In genomic region chr1:116910379-116911165, GRCh38 we compare ENCODE assay signal across 9 cellular contexts. TPM values are rescaled to one million over a fixed set of nuclear protein-coding genes. Genes with fewer than 3 reads are reported as not detected.
DNase-seq lines count a peak whose midpoint lies in the region; ATAC-seq and TF ChIP-seq lines count a peak whose summit lies in the region.
"Had no signal": no experiment of that assay in that cellular context is flagged by ENCODE, and none has a peak within 500 bp of the region (broad histone marks: within the 10 kb centered on the region; RNA-seq: fewer than 3 reads in every experiment).

No MANE protein-coding gene starts in this region.

- H3K4me3 Mint-ChIP-seq in neural crest cell = no peak overlapping the region

- no peak overlapping the region for H3K27ac Mint-ChIP-seq in neural crest cell (ENCODE audit: unreplicated experiment)
- H3K27ac Mint-ChIP-seq: naive B cell had no signal

- TF ChIP-seq CTCF in neural crest cell (conservative IDR thresholded peaks at IDR 0.05) = no peak
- TF ChIP-seq CTCF in upper lobe of right lung (IDR thresholded peaks at IDR 0.05) = no peak

- no peaks in the 10 kb centered on the region for H3K27me3 ChIP-seq in upper lobe of right lung

- no peaks in the 10 kb centered on the region for H3K36me3 ChIP-seq in upper lobe of right lung

- H3K9me3 Mint-ChIP-seq in neural crest cell = no peaks in the 10 kb centered on the region
- H3K9me3 Mint-ChIP-seq: naive B cell had no signal

- in situ Hi-C loops in KBM-7 (cut with MboI; ENCODE audit: low pct_unique_long_range_greater_than_20kb, low sequenced_read_pairs) = no loop called here

- no peaks in the 10 kb centered on the region for H3K27me3 Mint-ChIP-seq in neural crest cell (ENCODE audit: low read depth)

- intact Hi-C loops in upper lobe of right lung (cut with DNase I) = no loop called here

- peaks cover 13% of the 10 kb centered on the region for H3K4me1 Mint-ChIP-seq in neural crest cell

- peak overlapping the region; percentile 68 for H3K4me3 ChIP-seq in upper lobe of right lung

- no peak overlapping the region for H3K27ac ChIP-seq in upper lobe of right lung

- no peaks in the 10 kb centered on the region for H3K36me3 Mint-ChIP-seq in neural crest cell (ENCODE audit: low read depth)
- H3K36me3 Mint-ChIP-seq: naive B cell had no signal

- DNase-seq in CD1c-positive myeloid dendritic cell (ENCODE audit: extremely low spot score) (peak; percentile 73), KBM-7 (peak; percentile 53), neural crest cell (ENCODE audit: low read depth, low spot score) (peak; percentile 26), upper lobe of right lung (peak; percentile 85)
- peak; percentile 80 for DNase-seq in activated CD8-positive, alpha-beta memory T cell treated with anti-CD3 and anti-CD28 coated beads for 24 hours
- DNase-seq: naive B cell had no signal

- ATAC-seq in esophagus mucosa (peak; percentile 27), upper lobe of right lung (peak; percentile 76), GM18517 (IDR thresholded peaks at IDR 0.05; ENCODE audit: unreplicated experiment) (no peak), GM19035 (IDR thresholded peaks at IDR 0.05; ENCODE audit: unreplicated experiment) (no peak)

- no peaks in the 10 kb centered on the region for H3K9me3 ChIP-seq in upper lobe of right lung

- peaks cover 8% of the 10 kb centered on the region for H3K4me1 ChIP-seq in upper lobe of right lung

RNA-seq across cellular contexts. Expression of gene PTGFRN, which starts 0.9 kb away (rescaled TPM):
- 55.1 TPM for total RNA-seq in esophagus mucosa
- 35.6 and 42.5 TPM in 2 replicates for total RNA-seq in neural crest cell
- 31.2 TPM for total RNA-seq in upper lobe of right lung

Comparison
In these comparisons a context has a peak if more than half of its experiments do, and no peak if none do; other contexts are left out.
1. DNase-seq: peak in every context shown above with its lines; median percentile 85 in upper lobe of right lung; 80 in activated CD8-positive, alpha-beta memory T cell treated with anti-CD3 and anti-CD28 coated beads for 24 hours; 73 in CD1c-positive myeloid dendritic cell; 53 in KBM-7; 26 in neural crest cell.
2. ATAC-seq: peak in esophagus mucosa (single experiment) and upper lobe of right lung (single experiment); none in GM18517 (single experiment) and GM19035 (single experiment).